Comparison of ENCODE assay signal across 28 cellular contexts in genomic region chr3:170442945-170443344, GRCh38. TPM values are rescaled to one million over a fixed set of nuclear protein-coding genes. Genes with fewer than 3 reads are reported as not detected.
"Had no signal": no experiment of that assay in that cellular context is flagged by ENCODE, and none has a peak within 500 bp of the region (broad histone marks: within the 10 kb centered on the region; RNA-seq: fewer than 3 reads in every experiment).

No MANE protein-coding gene starts in this region.

- H3K27me3 ChIP-seq: gastroesophageal sphincter, hepatocyte, suprapubic skin had no signal

- H3K4me3 ChIP-seq: esophagus squamous epithelium, gastroesophageal sphincter, hepatocyte, mucosa of descending colon, suprapubic skin, tibial artery had no signal

- DNase-seq: activated CD4-positive, alpha-beta memory T cell treated with anti-CD3 and anti-CD28 coated beads for 36 hours; activated CD4-positive, alpha-beta T cell treated with anti-CD3 and anti-CD28 coated beads, Interleukin-2, amount 10 ng/mL, durations not matched to agents 24 days and 14 days; activated CD8-positive, alpha-beta memory T cell treated with anti-CD3 and anti-CD28 coated beads, Interleukin-2, amount 50 U/mL, for 4 hours; activated T-cell treated with anti-CD3 and anti-CD28 coated beads, Interleukin-2, amount 50 U/mL, for 1 hour; anterior cingulate cortex; effector CD4-positive, alpha-beta T cell; esophagus squamous epithelium; left cardiac atrium; left ventricle myocardium superior; mucosa of descending colon; posterior cingulate gyrus; right cardiac atrium; stimulated activated CD4-positive, alpha-beta T cell treated with anti-CD3 and anti-CD28 coated beads, Interleukin-15, amount 100 ng/mL, for 24 hours; stimulated activated CD4-positive, alpha-beta T cell treated with anti-CD3 and anti-CD28 coated beads, Interleukin-2, amount 100 ng/mL, for 24 hours; stimulated activated naive B cell treated with anti-CD40 and anti-IgM and Interleukin-4, amounts not matched to agents 10 μg/mL and 1 μg/mL and 100 μg/mL, for 72 hours; tibial artery had no signal

- ATAC-seq: activated CD4-positive, CD25-positive, alpha-beta regulatory T cell treated with anti-CD3 and anti-CD28 coated beads, Interleukin-2, amount 50 U/mL, for 24 hours; activated naive CD4-positive, alpha-beta T cell treated with anti-CD3 and anti-CD28 coated beads, Interleukin-2, amount 50 U/mL, for 72 hours; activated T-helper 17 cell treated with anti-CD3 and anti-CD28 coated beads, Interleukin-2, amount 50 U/mL, for 72 hours; gastroesophageal sphincter; left cardiac atrium; left ventricle myocardium superior; mucosa of descending colon; natural killer cell treated with Interleukin-12 subunit alpha and Interleukin-12 subunit beta and Interleukin-15 and Interleukin-18, amount 100 ng/mL, for 72 hours; right cardiac atrium; stimulated activated naive B cell treated with anti-CD40 and anti-IgM and Interleukin-4, amounts not matched to agents 10 μg/mL and 1 μg/mL and 100 μg/mL, for 72 hours had no signal

- H3K36me3 ChIP-seq: esophagus squamous epithelium, gastroesophageal sphincter, suprapubic skin, tibial artery had no signal

- H2AFZ ChIP-seq: hepatocyte had no signal

- H3K27ac Mint-ChIP-seq: activated CD4-positive, alpha-beta memory T cell treated with anti-CD3 and anti-CD28 coated beads for 36 hours; activated CD4-positive, alpha-beta T cell treated with anti-CD3 and anti-CD28 coated beads, Interleukin-2, amount 10 ng/mL, durations not matched to agents 24 days and 14 days; activated naive CD4-positive, alpha-beta T cell treated with anti-CD3 and anti-CD28 coated beads, Interleukin-2, amount 50 U/mL, for 72 hours; activated T-helper 17 cell treated with anti-CD3 and anti-CD28 coated beads, Interleukin-2, amount 50 U/mL, for 72 hours; dendritic cell treated with granulocyte-macrophage colony-stimulating factor and Interleukin-4, amounts not matched to agents 40 ng/mL and 50 ng/mL, for 4 days; natural killer cell treated with Interleukin-12 subunit alpha and Interleukin-12 subunit beta and Interleukin-15 and Interleukin-18, amount 100 ng/mL, for 72 hours; stimulated activated naive B cell treated with anti-CD40 and anti-IgM and Interleukin-4, amounts not matched to agents 10 μg/mL and 1 μg/mL and 100 μg/mL, for 72 hours had no signal

- H3K9me3 ChIP-seq: esophagus squamous epithelium, gastroesophageal sphincter, mucosa of descending colon, suprapubic skin, tibial artery had no signal

- H3K79me2 ChIP-seq: hepatocyte had no signal

- H3K9me3 Mint-ChIP-seq: activated CD4-positive, alpha-beta memory T cell treated with anti-CD3 and anti-CD28 coated beads for 36 hours; activated CD4-positive, alpha-beta T cell treated with anti-CD3 and anti-CD28 coated beads, Interleukin-2, amount 10 ng/mL, durations not matched to agents 24 days and 14 days; activated naive CD4-positive, alpha-beta T cell treated with anti-CD3 and anti-CD28 coated beads, Interleukin-2, amount 50 U/mL, for 72 hours; activated T-helper 17 cell treated with anti-CD3 and anti-CD28 coated beads, Interleukin-2, amount 50 U/mL, for 72 hours; central memory CD8-positive, alpha-beta T cell; dendritic cell treated with granulocyte-macrophage colony-stimulating factor and Interleukin-4, amounts not matched to agents 40 ng/mL and 50 ng/mL, for 4 days; natural killer cell treated with Interleukin-12 subunit alpha and Interleukin-12 subunit beta and Interleukin-15 and Interleukin-18, amount 100 ng/mL, for 72 hours; stimulated activated naive B cell treated with anti-CD40 and anti-IgM and Interleukin-4, amounts not matched to agents 10 μg/mL and 1 μg/mL and 100 μg/mL, for 72 hours had no signal

- H3K4me1 Mint-ChIP-seq: activated T-helper 17 cell treated with anti-CD3 and anti-CD28 coated beads, Interleukin-2, amount 50 U/mL, for 72 hours; central memory CD8-positive, alpha-beta T cell had no signal

- H3K27ac ChIP-seq: epithelial cell of prostate, esophagus squamous epithelium, gastroesophageal sphincter, hepatocyte, suprapubic skin, tibial artery, VCaP had no signal

- H3K4me2 ChIP-seq: hepatocyte had no signal

- H3K36me3 Mint-ChIP-seq: activated CD4-positive, alpha-beta memory T cell treated with anti-CD3 and anti-CD28 coated beads for 36 hours; activated naive CD4-positive, alpha-beta T cell treated with anti-CD3 and anti-CD28 coated beads, Interleukin-2, amount 50 U/mL, for 72 hours; natural killer cell treated with Interleukin-12 subunit alpha and Interleukin-12 subunit beta and Interleukin-15 and Interleukin-18, amount 100 ng/mL, for 72 hours; stimulated activated naive B cell treated with anti-CD40 and anti-IgM and Interleukin-4, amounts not matched to agents 10 μg/mL and 1 μg/mL and 100 μg/mL, for 72 hours had no signal

- H3K4me3 Mint-ChIP-seq: activated CD4-positive, alpha-beta memory T cell treated with anti-CD3 and anti-CD28 coated beads for 36 hours; activated CD4-positive, alpha-beta T cell treated with anti-CD3 and anti-CD28 coated beads, Interleukin-2, amount 10 ng/mL, durations not matched to agents 24 days and 14 days; activated T-helper 17 cell treated with anti-CD3 and anti-CD28 coated beads, Interleukin-2, amount 50 U/mL, for 72 hours; central memory CD8-positive, alpha-beta T cell; dendritic cell treated with granulocyte-macrophage colony-stimulating factor and Interleukin-4, amounts not matched to agents 40 ng/mL and 50 ng/mL, for 4 days; natural killer cell treated with Interleukin-12 subunit alpha and Interleukin-12 subunit beta and Interleukin-15 and Interleukin-18, amount 100 ng/mL, for 72 hours; stimulated activated naive B cell treated with anti-CD40 and anti-IgM and Interleukin-4, amounts not matched to agents 10 μg/mL and 1 μg/mL and 100 μg/mL, for 72 hours had no signal

- H3K4me1 ChIP-seq: esophagus squamous epithelium, gastroesophageal sphincter, suprapubic skin, tibial artery had no signal

RNA-seq across cellular contexts. Expression of gene CLDN11, which starts 24.3 kb away (rescaled TPM):
- total RNA-seq: activated CD4-positive, alpha-beta memory T cell treated with anti-CD3 and anti-CD28 coated beads for 36 hours; activated CD4-positive, alpha-beta T cell treated with anti-CD3 and anti-CD28 coated beads, Interleukin-2, amount 10 ng/mL, durations not matched to agents 24 days and 14 days; activated naive CD4-positive, alpha-beta T cell treated with anti-CD3 and anti-CD28 coated beads, Interleukin-2, amount 50 U/mL, for 72 hours; activated T-helper 17 cell treated with anti-CD3 and anti-CD28 coated beads, Interleukin-2, amount 50 U/mL, for 72 hours; myocyte had no signal
